Comparison of ENCODE assay signal across 9 cellular contexts in the genomic region with DNA sequence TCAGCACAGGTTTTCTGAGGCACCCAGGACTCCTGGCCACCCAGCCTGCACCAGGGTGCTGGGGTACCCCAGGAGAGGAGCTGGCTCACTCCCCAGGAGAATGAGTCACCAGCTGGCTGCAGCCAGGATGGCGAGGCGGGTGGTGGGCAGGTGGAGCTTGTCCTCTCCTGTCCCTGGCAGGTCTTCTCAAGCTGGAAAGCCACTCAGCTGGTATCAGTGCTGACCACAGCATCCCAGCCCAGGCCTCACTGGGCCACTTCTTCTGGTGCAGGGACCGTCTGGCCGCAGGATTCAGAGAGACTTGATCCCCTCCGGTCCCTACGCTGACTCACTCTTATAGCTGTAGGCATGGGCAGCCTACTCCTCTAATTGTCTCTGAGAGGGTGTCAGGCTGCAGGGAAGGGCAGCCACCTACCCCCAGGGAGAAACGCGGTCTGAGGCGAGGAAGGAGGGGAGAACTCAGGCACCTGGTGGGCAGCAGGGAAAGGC. TPM values are rescaled to one million over a fixed set of nuclear protein-coding genes. Genes with fewer than 3 reads are reported as not detected.
DNase-seq lines count a peak whose midpoint lies in the region; FAIRE-seq and TF ChIP-seq lines count a peak whose summit lies in the region.
"Had no signal": no experiment of that assay in that cellular context is flagged by ENCODE, and none has a peak within 500 bp of the region (broad histone marks: within the 10 kb centered on the region; RNA-seq: fewer than 3 reads in every experiment).

No MANE protein-coding gene starts in this region.

- peaks cover 9% of the 10 kb centered on the region; the same call in 1 of the 2 replicates for H3K36me3 Mint-ChIP-seq in HFFc6 (ENCODE audit: low read depth)

- H3K9me3 Mint-ChIP-seq in HFFc6, result no peaks in the 10 kb centered on the region

- H3K27ac Mint-ChIP-seq in HFFc6, result peak overlapping the region; percentile 84

- TF ChIP-seq POLR2A in tibial nerve (IDR thresholded peaks at IDR 0.05) (no peak), GM12891 (IDR thresholded peaks at IDR 0.05; ENCODE audit: low read depth, low read length) (no peak)

- WGBS in tibial nerve, 2 donors, result 49 to 62% methylated on average over 7 to 9 of the region's 9 CpGs

- H3F3A ChIP-seq in SU-DHL-6 (ENCODE audit: insufficient read depth), result peaks cover 39% of the 10 kb centered on the region

- H3K9me2 ChIP-seq in SU-DHL-6 (replicated peaks; ENCODE audit: insufficient read depth, low read length), result no peaks in the 10 kb centered on the region

- no peaks in the 10 kb centered on the region for H3K36me3 ChIP-seq in SU-DHL-6 (ENCODE audit: low read length)
- no peaks in the 10 kb centered on the region for H3K36me3 ChIP-seq in tibial nerve

- no peak for TF ChIP-seq EP300 in tibial nerve (IDR thresholded peaks at IDR 0.05)

- H3K27me3 ChIP-seq in SU-DHL-6 (ENCODE audit: low read length), result no peaks in the 10 kb centered on the region
- no peaks in the 10 kb centered on the region for H3K27me3 ChIP-seq in tibial nerve

- H3K9ac ChIP-seq in SU-DHL-6 (ENCODE audit: low read length), result no peak overlapping the region

- DNase-seq in AG08395 (ENCODE audit: low spot score) (peak; percentile 59), HFFc6 (peak; percentile 66), iris pigment epithelial cell (ENCODE audit: low read depth) (peak; percentile 70), tibial nerve (ENCODE audit: low spot score in 2 of 2) (no peak), GM12891 (ENCODE audit: insufficient read length, low spot score) (no peak), AG20443 (ENCODE audit: low spot score) (no peak), SKM-1 (lab: John Stamatoyannopoulos, UW; ENCODE audit: unreplicated experiment) (no peak)

- no peaks in the 10 kb centered on the region for H4K20me1 ChIP-seq in SU-DHL-6 (ENCODE audit: low read depth, low read length)

- H3K4me1 ChIP-seq in tibial nerve, result peaks cover 0 to 81% (median 59%) of the 10 kb centered on the region in 4 donors

- TF ChIP-seq CTCF in HFFc6 (IDR thresholded peaks at IDR 0.05) (no peak), SU-DHL-6 (IDR thresholded peaks at IDR 0.05; ENCODE audit: insufficient read depth, low read length, poor library complexity, severe bottlenecking) (no peak), tibial nerve (IDR thresholded peaks at IDR 0.05) (no peak)

- peaks cover 63% of the 10 kb centered on the region for H3K79me2 ChIP-seq in SU-DHL-6 (ENCODE audit: insufficient read depth, low read length)

- peaks cover 1% of the 10 kb centered on the region; the same call in 1 of the 2 replicates for H3K27me3 Mint-ChIP-seq in HFFc6 (ENCODE audit: insufficient read depth)

- H3K4me3 Mint-ChIP-seq in HFFc6, result peak overlapping the region; percentile 24

- H3K4me2 ChIP-seq in SU-DHL-6 (ENCODE audit: low read depth, low read length, poor library complexity, severe bottlenecking), result no peak overlapping the region

- H3K4me3 ChIP-seq in SU-DHL-6 (ENCODE audit: insufficient read depth, low read length, poor library complexity, severe bottlenecking) (no peak overlapping the region), tibial nerve (no peak overlapping the region)

- H3K27ac ChIP-seq in SU-DHL-6 (ENCODE audit: low read depth, low read length) (peak overlapping the region; percentile 21; the same call in 1 of the 2 replicates), tibial nerve (peak overlapping the region; percentile 68 to 95 (median 80))

- peaks cover 49% of the 10 kb centered on the region for H3K4me1 Mint-ChIP-seq in HFFc6 (ENCODE audit: low read depth)

- H3K9me3 ChIP-seq in SU-DHL-6 (ENCODE audit: insufficient read depth, low read length) (no peaks in the 10 kb centered on the region), tibial nerve (no peaks in the 10 kb centered on the region)

- H2AFZ ChIP-seq in SU-DHL-6 (ENCODE audit: low read depth, low read length, severe bottlenecking), result no peak overlapping the region

- no peak for FAIRE-seq in GM12891 (lab: Jason Lieb, UNC)

TF ChIP-seq in GM12891, 5 proteins besides CTCF, POLR2A, EP300 and RAD21:
- TF ChIP-seq POU2F2 (IDR thresholded peaks at IDR 0.05; ENCODE audit: low read depth, low read length), result no peak
- TF ChIP-seq POLR2AphosphoS5 (IDR thresholded peaks at IDR 0.05; ENCODE audit: low read depth, low read length), result no peak
- TF ChIP-seq TAF1 (IDR thresholded peaks at IDR 0.05; ENCODE audit: low read depth, low read length), result no peak
- TF ChIP-seq SPI1 (IDR thresholded peaks at IDR 0.05; ENCODE audit: low read depth, low read length), result no peak
- TF ChIP-seq PAX5 (IDR thresholded peaks at IDR 0.05; ENCODE audit: insufficient read depth, low read length, severe bottlenecking), result no peak

RNA-seq across cellular contexts. Expression of a gene that starts 22.2 kb away (rescaled TPM):
- total RNA-seq in HFFc6 (2021; fragmentation: NEBNext Ultra II Directional; extraction: Animal tissue kit (Norgen Biotek cat#: 25700)), result 10 to 100 TPM in 4 of 6 experiments, 1 to 10 TPM in 2; 8.7 to 14.2 (median 11.0) TPM
- total RNA-seq in tibial nerve, result 10 to 100 TPM; 19.2 to 28.8 (median 20.6) TPM
- 54.8 TPM for polyA plus RNA-seq in GM12891 (2012; ENCODE audit: low read depth, missing spikeins)

RNA-seq across cellular contexts. Expression of a gene that starts 34.0 kb away (rescaled TPM):
- total RNA-seq in HFFc6 (2021; fragmentation: NEBNext Ultra II Directional; extraction: Animal tissue kit (Norgen Biotek cat#: 25700)), result not detected
- total RNA-seq in tibial nerve, result not detected
- not detected for polyA plus RNA-seq in GM12891 (2012; ENCODE audit: low read depth, missing spikeins)
- total RNA-seq: pulmonary artery endothelial cell had no signal

Comparison
In these comparisons a context has a peak if more than half of its experiments do, and no peak if none do; other contexts are left out.
1. DNase-seq: peak in AG08395 (single experiment), HFFc6 (single experiment) and iris pigment epithelial cell (single experiment); none in tibial nerve (0 of 2), GM12891 (single experiment), AG20443 (single experiment) and SKM-1 (single experiment).